8 cellular contexts compared by ENCODE assay signal in the genomic region with DNA sequence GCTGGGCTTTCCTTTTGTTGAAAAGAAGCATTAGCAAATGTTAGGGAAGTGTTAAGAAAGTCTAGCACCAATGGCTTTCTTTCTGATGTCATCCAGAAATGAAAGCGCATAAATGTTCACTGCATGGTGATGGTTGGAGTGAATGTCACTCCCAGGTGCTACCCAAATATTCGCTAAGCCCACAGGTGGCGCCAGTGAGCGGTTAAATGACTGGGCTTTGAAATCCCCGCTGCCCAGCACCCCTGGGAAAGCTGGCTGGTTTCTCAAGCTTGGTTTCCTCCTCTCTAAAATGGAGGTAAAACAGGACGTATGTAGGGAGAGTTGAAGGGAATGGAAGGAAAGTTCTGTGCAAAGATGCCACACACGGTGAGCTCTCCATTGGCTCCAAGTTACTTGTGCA.
DNase-seq lines count a peak whose midpoint lies in the region; ATAC-seq, FAIRE-seq and TF ChIP-seq lines count a peak whose summit lies in the region.

No MANE protein-coding gene starts in this region.

- BruUV-seq in PC-9 (replicated peaks; lab: Mats Ljungman, UMichigan), result no TSS peak

- no peak overlapping the region for H3K4me2 ChIP-seq in PC-9

- TF ChIP-seq CTCF in AG04450 (IDR thresholded peaks at IDR 0.05; ENCODE audit: low read depth, low read length) (peak; percentile 24; the same call in 1 of the 2 replicates), PC-9 (conservative IDR thresholded peaks at IDR 0.05) (peak; percentile 68), fibroblast of pulmonary artery (IDR thresholded peaks at IDR 0.05; ENCODE audit: low read length, missing control alignments) (peak; percentile 26), thoracic aorta (IDR thresholded peaks at IDR 0.05) (peak; percentile 15)

- no peak overlapping the region for H3K27ac ChIP-seq in AG04450 (ENCODE audit: low read depth, low read length)
- no peak overlapping the region for H3K27ac ChIP-seq in PC-9
- H3K27ac ChIP-seq in thoracic aorta, result no peak overlapping the region
- H3K27ac ChIP-seq in aorta (ENCODE audit: low read depth in 1 of 2, low read length in 2 of 2), result no peak overlapping the region

- intact Hi-C loops in PC-9 (cut with micrococcal nuclease; ENCODE audit: unreplicated experiment), result no loop called here
- intact Hi-C loops in aorta (cut with DNase I), result no loop called here

- ATAC-seq in thoracic aorta (ENCODE audit: insufficient number of reproducible peaks, low FRiP score, low read depth) (no peak), GM21737 (IDR thresholded peaks at IDR 0.05; ENCODE audit: unreplicated experiment) (no peak), aorta (ENCODE audit: low FRiP score) (no peak)

- no peaks in the 10 kb centered on the region for H4K20me1 ChIP-seq in PC-9 (ENCODE audit: insufficient read depth)

- H3K4me3 ChIP-seq in AG04450 (ENCODE audit: low read depth, low read length), result no peak overlapping the region
- no peak overlapping the region for H3K4me3 ChIP-seq in PC-9
- no peak overlapping the region for H3K4me3 ChIP-seq in fibroblast of pulmonary artery (replicated peaks; ENCODE audit: low read depth, low read length)
- H3K4me3 ChIP-seq in thoracic aorta, result no peak overlapping the region
- H3K4me3 ChIP-seq in aorta (ENCODE audit: low read length in 2 of 2), result no peak overlapping the region

- CTCF ChIA-PET in AG04450 (lab: Charles Lee) (no interaction called here), PC-9 (lab: Charles Lee) (no interaction called here)

- H3K27me3 ChIP-seq in AG04450 (ENCODE audit: control insufficient read depth, insufficient read depth, low read length) (no peaks in the 10 kb centered on the region), PC-9 (ENCODE audit: insufficient read depth, low read depth) (no peaks in the 10 kb centered on the region), thoracic aorta (replicated peaks; ENCODE audit: insufficient read depth) (no peaks in the 10 kb centered on the region), aorta (ENCODE audit: control insufficient read depth in 1 of 2, insufficient read depth in 2 of 2, low read length in 1 of 2) (peaks cover 0 to 2% of the 10 kb centered on the region in 2 donors)

- H3K79me2 ChIP-seq in PC-9 (ENCODE audit: low read depth), result no peaks in the 10 kb centered on the region

- no peak for DNase-seq in AG04450 (ENCODE audit: low read depth, low spot score)
- DNase-seq in GM18507 (ENCODE audit: extremely low spot score, insufficient read length, low read depth), result no peak
- DNase-seq in PC-9, result peak in 1 of 2 experiments; percentile 9
- no peak for DNase-seq in fibroblast of pulmonary artery (ENCODE audit: low read depth)
- DNase-seq in thoracic aorta (ENCODE audit: low spot score), result no peak
- DNase-seq in aorta, result no peak
- no peak for DNase-seq in activated CD8-positive, alpha-beta memory T cell treated with anti-CD3 and anti-CD28 coated beads, Interleukin-2, amount 50 U/mL, for 4 hours

- WGBS in aorta, 2 donors, result 42 to 45% methylated on average over 7 of the region's 7 CpGs

- no peaks in the 10 kb centered on the region for H3K9me2 ChIP-seq in PC-9 (ENCODE audit: insufficient read depth)

- POLR2A ChIA-PET in AG04450 (lab: Yijun Ruan, JAX), result no interaction called here
- POLR2A ChIA-PET in PC-9 (lab: Charles Lee; ENCODE audit: unreplicated experiment), result no interaction called here

- H3K9me3 ChIP-seq in AG04450 (ENCODE audit: control insufficient read depth, insufficient read depth, low read length) (peaks cover 6% of the 10 kb centered on the region; the same call in 1 of the 2 replicates), PC-9 (ENCODE audit: insufficient read depth, low read depth) (no peaks in the 10 kb centered on the region), thoracic aorta (no peaks in the 10 kb centered on the region), aorta (ENCODE audit: control insufficient read depth, low read length) (no peaks in the 10 kb centered on the region)

- peaks cover 16% of the 10 kb centered on the region for H3K4me1 ChIP-seq in PC-9 (replicated peaks; ENCODE audit: insufficient read depth)
- no peaks in the 10 kb centered on the region for H3K4me1 ChIP-seq in thoracic aorta (ENCODE audit: control insufficient read depth in 1 of 2, low read depth in 2 of 2)
- H3K4me1 ChIP-seq in aorta (ENCODE audit: control insufficient read depth in 1 of 2, insufficient read depth in 2 of 2, low read length in 2 of 2), result no peaks in the 10 kb centered on the region

- H3K36me3 ChIP-seq in PC-9 (ENCODE audit: low read depth) (no peaks in the 10 kb centered on the region), thoracic aorta (no peaks in the 10 kb centered on the region), aorta (ENCODE audit: control insufficient read depth in 1 of 2, insufficient read depth in 2 of 2, low read length in 1 of 2) (no peaks in the 10 kb centered on the region)

- no peaks in the 10 kb centered on the region for H3F3A ChIP-seq in PC-9 (ENCODE audit: insufficient read depth, low read depth)

- H2AFZ ChIP-seq in PC-9, result no peak overlapping the region

- peak; percentile 78 for FAIRE-seq in GM18507 (lab: Jason Lieb, UNC)

Comparison
In these comparisons a context has a peak if more than half of its experiments do, and no peak if none do; other contexts are left out.
1. CTCF ChIP-seq: peak in every context shown above with its lines; median percentile 68 in PC-9; 26 in fibroblast of pulmonary artery; 24 in AG04450; 15 in thoracic aorta.